Comparison of ENCODE assay signal across 1 cellular context in the genomic region with DNA sequence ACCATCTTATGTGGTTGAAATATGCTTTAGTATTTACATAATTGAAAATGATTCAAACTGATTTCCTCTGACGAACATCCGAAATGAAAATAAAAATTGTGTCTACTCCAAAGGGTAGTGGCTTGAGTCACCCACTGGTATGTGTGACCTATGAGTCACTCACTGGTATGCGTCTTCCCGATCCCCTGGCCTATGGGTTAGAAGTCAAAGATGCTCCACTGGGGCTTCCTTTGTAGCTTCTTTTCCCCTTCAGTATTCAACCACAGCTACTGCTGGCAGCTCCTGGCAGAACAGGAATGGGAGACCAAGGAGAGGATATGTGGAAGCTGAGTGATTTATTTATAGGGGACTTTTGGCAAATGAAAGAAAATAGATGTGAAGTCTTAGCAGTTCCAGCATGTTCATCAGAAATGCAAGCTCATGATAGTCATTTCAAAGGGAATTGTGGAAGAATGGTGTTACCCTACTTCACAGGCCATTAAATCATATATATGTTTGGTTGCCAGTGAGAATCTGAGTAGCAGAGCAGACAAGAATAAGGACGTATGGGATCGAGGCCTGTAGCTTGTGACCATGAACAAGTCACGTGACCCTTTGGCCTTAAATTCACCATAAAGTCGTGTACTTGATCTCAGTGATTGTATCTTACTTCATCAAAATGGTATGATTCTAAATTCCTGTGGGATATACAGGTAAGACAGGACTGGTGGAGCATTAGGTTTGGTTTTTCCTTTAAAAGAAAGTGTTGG.
TF ChIP-seq lines count a peak whose summit lies in the region.

No MANE protein-coding gene starts in this region.

TF ChIP-seq in SK-N-SH, 30 proteins besides CTCF, POLR2A, EP300 and RAD21 (continued from another document):
- TF ChIP-seq REST (IDR thresholded peaks at IDR 0.05; ENCODE audit: low read depth, low read length): peak; percentile 74
- TF ChIP-seq, protein P1, sequence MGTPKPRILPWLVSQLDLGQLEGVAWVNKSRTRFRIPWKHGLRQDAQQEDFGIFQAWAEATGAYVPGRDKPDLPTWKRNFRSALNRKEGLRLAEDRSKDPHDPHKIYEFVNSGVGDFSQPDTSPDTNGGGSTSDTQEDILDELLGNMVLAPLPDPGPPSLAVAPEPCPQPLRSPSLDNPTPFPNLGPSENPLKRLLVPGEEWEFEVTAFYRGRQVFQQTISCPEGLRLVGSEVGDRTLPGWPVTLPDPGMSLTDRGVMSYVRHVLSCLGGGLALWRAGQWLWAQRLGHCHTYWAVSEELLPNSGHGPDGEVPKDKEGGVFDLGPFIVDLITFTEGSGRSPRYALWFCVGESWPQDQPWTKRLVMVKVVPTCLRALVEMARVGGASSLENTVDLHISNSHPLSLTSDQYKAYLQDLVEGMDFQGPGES (IDR thresholded peaks at IDR 0.05; ENCODE audit: low read depth, low read length): no peak
- peak; percentile 89 for TF ChIP-seq NFIC (IDR thresholded peaks at IDR 0.05; ENCODE audit: borderline replicate concordance)
- no peak for TF ChIP-seq EZH2phosphoT487 (IDR thresholded peaks at IDR 0.05; ENCODE audit: borderline replicate concordance, low read depth)
- peak; percentile 82 for TF ChIP-seq POLR2AphosphoS5 (IDR thresholded peaks at IDR 0.05; ENCODE audit: low read depth, low read length)
- peak; percentile 88 for TF ChIP-seq MEF2A (IDR thresholded peaks at IDR 0.05; ENCODE audit: borderline replicate concordance, low read depth)
- peak; percentile 98 for TF ChIP-seq FOSL2 (IDR thresholded peaks at IDR 0.05; ENCODE audit: borderline replicate concordance, low read depth)
- TF ChIP-seq RCOR1 (IDR thresholded peaks at IDR 0.05; ENCODE audit: low read length): no peak
